In genomic region chr6:42259286-42259685, GRCh38 we compare ENCODE assay signal across 1 cellular context.
TF ChIP-seq lines count a peak whose summit lies in the region.

No MANE protein-coding gene starts in this region.

TF ChIP-seq in K562, 482 proteins besides CTCF, POLR2A, EP300 and RAD21:
- TF ChIP-seq EGR1 (conservative IDR thresholded peaks at IDR 0.05) = peak; percentile 70
- TF ChIP-seq CLOCK (CRISPR knock-in tag; IDR thresholded peaks at IDR 0.05; ENCODE audit: borderline replicate concordance) = no peak
